ENCODE assay signal across 17 cellular contexts in the genomic region with DNA sequence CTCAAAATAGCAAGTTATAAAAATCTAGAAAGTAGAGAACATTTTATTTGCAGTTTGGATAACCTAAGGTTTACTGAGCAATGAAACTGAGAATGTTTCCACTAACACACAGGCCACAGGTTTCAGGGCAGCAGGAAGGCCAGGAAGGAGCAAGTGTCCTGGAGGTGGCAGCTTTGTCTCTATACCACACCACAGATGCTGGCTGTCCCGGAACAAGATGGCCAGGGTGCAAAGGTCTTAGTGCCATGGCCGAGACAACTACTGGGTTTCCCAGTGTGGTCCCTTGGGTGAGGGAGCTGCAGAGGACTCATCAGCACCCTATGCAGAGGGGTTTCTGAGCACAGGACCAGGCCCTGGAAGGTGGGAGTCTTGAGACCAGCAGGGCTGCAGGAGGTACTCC.
"Had no signal": no experiment of that assay in that cellular context is flagged by ENCODE, and none has a peak within 500 bp of the region (broad histone marks: within the 10 kb centered on the region; RNA-seq: fewer than 3 reads in every experiment).

No MANE protein-coding gene starts in this region.

- H3K27ac ChIP-seq: cardiac muscle cell, coronary artery, esophagus squamous epithelium, neural progenitor cell, ovary, sigmoid colon, stomach, testis had no signal

- H3K9me3 ChIP-seq: esophagus squamous epithelium, ovary, sigmoid colon, stomach, testis had no signal

- H3K9me3 Mint-ChIP-seq: activated CD4-positive, alpha-beta memory T cell treated with anti-CD3 and anti-CD28 coated beads for 36 hours; activated T-cell treated with anti-CD3 and anti-CD28 coated beads, Interleukin-2, amount 50 U/mL, for 24 hours; neural progenitor cell had no signal

- H3K36me3 ChIP-seq: neural progenitor cell, ovary had no signal

- H3K4me1 ChIP-seq: neural progenitor cell had no signal

- H3K4me3 ChIP-seq: cardiac muscle cell, coronary artery, esophagus squamous epithelium, neural progenitor cell, ovary, sigmoid colon, stomach, testis had no signal

- H3K4me3 Mint-ChIP-seq: activated CD4-positive, alpha-beta memory T cell treated with anti-CD3 and anti-CD28 coated beads for 36 hours; activated T-cell treated with anti-CD3 and anti-CD28 coated beads, Interleukin-2, amount 50 U/mL, for 24 hours; neural progenitor cell had no signal

- H3K27me3 ChIP-seq: cardiac muscle cell, esophagus squamous epithelium, neural progenitor cell, ovary, sigmoid colon, stomach, testis had no signal

- H3K27ac Mint-ChIP-seq: activated CD4-positive, alpha-beta memory T cell treated with anti-CD3 and anti-CD28 coated beads for 36 hours; activated T-cell treated with anti-CD3 and anti-CD28 coated beads, Interleukin-2, amount 50 U/mL, for 24 hours had no signal

- FAIRE-seq: astrocyte, kidney, urothelium cell line had no signal

- DNase-seq: activated CD4-positive, alpha-beta memory T cell treated with anti-CD3 and anti-CD28 coated beads for 36 hours; activated naive CD4-positive, alpha-beta T cell treated with anti-CD3 and anti-CD28 coated beads, Interleukin-2, amount 50 U/mL, for 16 hours; activated T-cell treated with anti-CD3 and anti-CD28 coated beads, Interleukin-2, amount 50 U/mL, for 24 hours; esophagus squamous epithelium; hypothalamus; mesendoderm; stimulated activated CD4-positive, alpha-beta T cell treated with anti-CD3 and anti-CD28 coated beads, Interleukin-1b, Interleukin-23, amount 100 ng/mL, for 48 hours; stomach; testis had no signal

- H3K36me3 Mint-ChIP-seq: activated CD4-positive, alpha-beta memory T cell treated with anti-CD3 and anti-CD28 coated beads for 36 hours had no signal
